1 cellular context compared by ENCODE assay signal in genomic region chr1:205632374-205633169, GRCh38.
TF ChIP-seq lines count a peak whose summit lies in the region.

No MANE protein-coding gene starts in this region.

TF ChIP-seq in K562, 482 proteins besides CTCF, POLR2A, EP300 and RAD21 (continued from another document and continues in another):
- TF ChIP-seq HDGF (IDR thresholded peaks at IDR 0.05), result no peak
- TF ChIP-seq ERF (CRISPR knock-in tag; IDR thresholded peaks at IDR 0.05), result no peak
- TF ChIP-seq YBX1 (IDR thresholded peaks at IDR 0.05), result no peak
- TF ChIP-seq U2AF2 (optimal IDR thresholded peaks at IDR 0.05; ENCODE audit: low read depth, low read length), result no peak
- TF ChIP-seq GATA2 (CRISPR knock-in tag; IDR thresholded peaks at IDR 0.05), result no peak
- TF ChIP-seq THRAP3 (IDR thresholded peaks at IDR 0.05; ENCODE audit: borderline replicate concordance), result no peak
- no peak for TF ChIP-seq ZC3H11A (IDR thresholded peaks at IDR 0.05; ENCODE audit: low read depth, low read length)
- peak; percentile 89 for TF ChIP-seq ZFP36 (IDR thresholded peaks at IDR 0.05; ENCODE audit: low read depth, low read length, partially characterized antibody)
- TF ChIP-seq USF1 (CRISPR knock-in tag; IDR thresholded peaks at IDR 0.05), result no peak
- no peak for TF ChIP-seq ZC3H4 (CRISPR knock-in tag; IDR thresholded peaks at IDR 0.05; ENCODE audit: borderline replicate concordance)
- TF ChIP-seq ZFP30 (CRISPR knock-in tag; IDR thresholded peaks at IDR 0.05; ENCODE audit: borderline replicate concordance), result no peak
- TF ChIP-seq BCOR (IDR thresholded peaks at IDR 0.05), result peak; percentile 94
- no peak for TF ChIP-seq TCF15 (CRISPR knock-in tag; IDR thresholded peaks at IDR 0.05)
- TF ChIP-seq ZNF436 (CRISPR knock-in tag; IDR thresholded peaks at IDR 0.05), result no peak
- peak; percentile 32; the same call in 1 of the 2 replicates for TF ChIP-seq ELF4 (CRISPR knock-in tag; IDR thresholded peaks at IDR 0.05)
- no peak for TF ChIP-seq ZNF740 (CRISPR knock-in tag; IDR thresholded peaks at IDR 0.05)
- TF ChIP-seq ZNF740 (tag; IDR thresholded peaks at IDR 0.05), result no peak
- TF ChIP-seq NR2C1 (IDR thresholded peaks at IDR 0.05), result no peak
- TF ChIP-seq NR2C1 (tag; IDR thresholded peaks at IDR 0.05), result no peak
- 0 out of 2 replicates have a peak, but pooled peaks have one; percentile 22 for TF ChIP-seq CGGBP1 (CRISPR knock-in tag; IDR thresholded peaks at IDR 0.05)
- TF ChIP-seq MAZ (CRISPR knock-in tag; conservative IDR thresholded peaks at IDR 0.05 in 1 of 2, IDR thresholded peaks at IDR 0.05 in 1 of 2), result 0 out of 4 replicates have a peak, but pooled peaks of 1 of the 2 experiments have one; percentile 5
- TF ChIP-seq COPS2 (conservative IDR thresholded peaks at IDR 0.05), result no peak
- 0 out of 2 replicates have a peak, but pooled peaks have one; percentile 1 for TF ChIP-seq ZNF395 (CRISPR knock-in tag; IDR thresholded peaks at IDR 0.05)
- TF ChIP-seq SMARCA4 (IDR thresholded peaks at IDR 0.05), result 0 out of 2 replicates have a peak, but pooled peaks have one; percentile 0
- no peak for TF ChIP-seq MCM5 (IDR thresholded peaks at IDR 0.05; ENCODE audit: low read depth)
- TF ChIP-seq MTF1 (CRISPR knock-in tag; IDR thresholded peaks at IDR 0.05; ENCODE audit: borderline replicate concordance), result no peak
- TF ChIP-seq ZNF655 (CRISPR knock-in tag; IDR thresholded peaks at IDR 0.05), result no peak
- TF ChIP-seq BHLHE40 (IDR thresholded peaks at IDR 0.05; ENCODE audit: low read length), result no peak
- TF ChIP-seq ZNF589 (CRISPR knock-in tag; IDR thresholded peaks at IDR 0.05; ENCODE audit: low read depth), result no peak
- no peak for TF ChIP-seq BDP1 (IDR thresholded peaks at IDR 0.05; ENCODE audit: insufficient read depth, insufficient read length)
- TF ChIP-seq FOXJ2 (tag; IDR thresholded peaks at IDR 0.05), result no peak
- peak; percentile 79; the same call in 1 of the 2 replicates for TF ChIP-seq SMARCA5 (IDR thresholded peaks at IDR 0.05)
- TF ChIP-seq CBX1 (IDR thresholded peaks at IDR 0.05; ENCODE audit: low read depth), result no peak
- TF ChIP-seq ZNF24 (IDR thresholded peaks at IDR 0.05), result no peak
- no peak for TF ChIP-seq RB1 (IDR thresholded peaks at IDR 0.05; ENCODE audit: low read depth)
- TF ChIP-seq REST (CRISPR knock-in tag; IDR thresholded peaks at IDR 0.05; ENCODE audit: low read depth), result 0 out of 2 replicates have a peak, but pooled peaks have one; percentile 10
- no peak for TF ChIP-seq ZBTB34 (CRISPR knock-in tag; IDR thresholded peaks at IDR 0.05)
- no peak for TF ChIP-seq CREBBP (IDR thresholded peaks at IDR 0.05; ENCODE audit: low read depth, low read length)
- TF ChIP-seq ZBTB8A (IDR thresholded peaks at IDR 0.05; ENCODE audit: partially characterized antibody), result no peak
- 0 out of 4 replicates have a peak, but pooled peaks have one; percentile 18 to 64 for TF ChIP-seq RCOR1 (IDR thresholded peaks at IDR 0.05; ENCODE audit: borderline replicate concordance in 1 of 2, low read depth in 2 of 2, low read length in 2 of 2)
- TF ChIP-seq POLR3A (IDR thresholded peaks at IDR 0.05; ENCODE audit: borderline replicate concordance, extremely low read depth, insufficient read depth, insufficient read length), result no peak
- no peak for TF ChIP-seq NCOA2 (IDR thresholded peaks at IDR 0.05; ENCODE audit: partially characterized antibody in 2 of 2)
- 0 out of 2 replicates have a peak, but pooled peaks have one; percentile 48 for TF ChIP-seq LCOR (CRISPR knock-in tag; IDR thresholded peaks at IDR 0.05)
- TF ChIP-seq ZNF75A (CRISPR knock-in tag; IDR thresholded peaks at IDR 0.05), result peak; percentile 74; the same call in 1 of the 2 replicates
- 0 out of 2 replicates have a peak, but pooled peaks have one; percentile 2 for TF ChIP-seq STAT6 (CRISPR knock-in tag; IDR thresholded peaks at IDR 0.05)
- 0 out of 2 replicates have a peak, but pooled peaks have one; percentile 5 for TF ChIP-seq PREB (CRISPR knock-in tag; IDR thresholded peaks at IDR 0.05)
- peak; percentile 95 for TF ChIP-seq RBM25 (IDR thresholded peaks at IDR 0.05; ENCODE audit: low read depth, low read length, severe bottlenecking)
- TF ChIP-seq ZNF282 (CRISPR knock-in tag; IDR thresholded peaks at IDR 0.05), result no peak
- TF ChIP-seq UBTF (IDR thresholded peaks at IDR 0.05; ENCODE audit: borderline replicate concordance in 1 of 2, low read depth in 2 of 2, low read length in 2 of 2), result no peak
- no peak for TF ChIP-seq CCNT2 (IDR thresholded peaks at IDR 0.05; ENCODE audit: borderline replicate concordance, extremely low read depth, insufficient read length, low read depth, low read length)
